ENCODE assay signal across 1 cellular context in genomic region chr1:42046772-42047552, GRCh38.
TF ChIP-seq lines count a peak whose summit lies in the region.

No MANE protein-coding gene starts in this region.

TF ChIP-seq in K562, 482 proteins besides CTCF, POLR2A, EP300 and RAD21 (continued from another document):
- TF ChIP-seq PRDM10 (IDR thresholded peaks at IDR 0.05; ENCODE audit: partially characterized antibody) (peak; percentile 84), FOXP1 (CRISPR knock-in tag; IDR thresholded peaks at IDR 0.05) (no peak), IFI16 (CRISPR knock-in tag; IDR thresholded peaks at IDR 0.05) (no peak), SP2 (IDR thresholded peaks at IDR 0.05; ENCODE audit: extremely low read depth, low read depth, low read length, poor library complexity, severe bottlenecking) (no peak), HNRNPUL1 (IDR thresholded peaks at IDR 0.05; ENCODE audit: low read length) (no peak), NCOA2 (IDR thresholded peaks at IDR 0.05; ENCODE audit: partially characterized antibody in 2 of 2) (no peak), HLTF (IDR thresholded peaks at IDR 0.05) (no peak)
